8 cellular contexts compared by ENCODE assay signal in the genomic region with DNA sequence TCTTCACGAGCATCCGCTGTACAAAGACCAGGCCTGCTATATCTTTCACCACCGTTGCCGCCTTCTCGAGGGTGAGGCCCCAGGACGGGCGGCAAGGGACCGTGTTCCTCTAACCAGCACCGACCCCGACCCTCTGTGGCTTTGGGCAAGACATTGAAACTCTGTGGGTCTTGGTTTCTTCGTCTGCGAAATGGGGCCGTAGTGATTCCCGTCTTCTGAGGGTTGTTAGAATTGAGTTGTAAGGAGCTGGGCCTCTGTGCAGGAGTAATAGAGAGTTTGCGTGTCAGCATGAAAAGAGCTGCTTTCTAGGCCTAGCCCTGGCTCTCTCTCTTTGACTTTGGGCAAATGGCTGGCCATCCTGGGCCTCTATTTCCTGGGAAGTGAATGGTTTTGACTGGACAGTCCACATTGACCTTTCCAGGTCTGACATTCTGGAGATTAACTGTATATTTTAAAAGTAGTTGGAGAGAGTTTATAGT. TPM values are rescaled to one million over a fixed set of nuclear protein-coding genes. Genes with fewer than 3 reads are reported as not detected.
A peak's percentile ranks its signal among the peaks of the same experiment; 100 is the strongest.
DNase-seq lines count a peak whose midpoint lies in the region; ATAC-seq and TF ChIP-seq lines count a peak whose summit lies in the region.

No MANE protein-coding gene starts in this region.

- peak; percentile 4 for ATAC-seq in GM21737 (IDR thresholded peaks at IDR 0.05; ENCODE audit: unreplicated experiment)

- no peak for DNase-seq in BJ (ENCODE audit: low read depth)
- DNase-seq in SJCRH30: no peak
- DNase-seq in fibroblast of pulmonary artery (ENCODE audit: low read depth): no peak
- no peak for DNase-seq in kidney glomerular epithelial cell (lab: John Stamatoyannopoulos, UW)
- DNase-seq in NCI-H128 (lab: John Stamatoyannopoulos, UW; ENCODE audit: unreplicated experiment): no peak
- DNase-seq in activated CD8-positive, alpha-beta memory T cell treated with anti-CD3 and anti-CD28 coated beads, Interleukin-2, amount 50 U/mL, for 48 hours: no peak

- H3K27me3 ChIP-seq in BJ (ENCODE audit: control insufficient read depth, insufficient read depth, low read length): no peaks in the 10 kb centered on the region
- H3K27me3 ChIP-seq in SJCRH30: no peaks in the 10 kb centered on the region
- H3K27me3 ChIP-seq in rectal smooth muscle tissue (ENCODE audit: control insufficient read depth, insufficient read depth, low read length): no peaks in the 10 kb centered on the region

- peak overlapping the region; percentile 80 for H3K4me3 ChIP-seq in BJ (ENCODE audit: low read depth, low read length)
- peak overlapping the region; percentile 83 for H3K4me3 ChIP-seq in SJCRH30
- peak overlapping the region; percentile 97 for H3K4me3 ChIP-seq in fibroblast of pulmonary artery (replicated peaks; ENCODE audit: low read depth, low read length)
- peak overlapping the region; percentile 92 for H3K4me3 ChIP-seq in rectal smooth muscle tissue (ENCODE audit: low read length)

- CTCF ChIA-PET in BJ (lab: Yijun Ruan, JAX): interaction anchor here (0.6 to 1.0 kb wide), 3 partner anchors 46 to 322 kb away, joined by 3 read pairs; no protein-coding TSS in a partner anchor

- H3K36me3 ChIP-seq in BJ (ENCODE audit: control insufficient read depth, insufficient read depth, low read length): peaks cover 1% of the 10 kb centered on the region
- peaks cover 20% of the 10 kb centered on the region for H3K36me3 ChIP-seq in SJCRH30
- H3K36me3 ChIP-seq in rectal smooth muscle tissue (ENCODE audit: control insufficient read depth, insufficient read depth, low read length): peaks cover 6% of the 10 kb centered on the region

- POLR2A ChIA-PET in BJ (lab: Charles Lee): interaction anchor here (0.5 kb wide), 1 partner anchor 29 kb away, joined by 3 read pairs; no protein-coding TSS in a partner anchor

- H3K9ac ChIP-seq in rectal smooth muscle tissue (ENCODE audit: low read length): peak overlapping the region; percentile 71

- H3K4me1 ChIP-seq in SJCRH30 (peaks cover 3% of the 10 kb centered on the region), rectal smooth muscle tissue (ENCODE audit: control insufficient read depth, insufficient read depth, low read length) (peaks cover 9% of the 10 kb centered on the region)

- peak overlapping the region; percentile 65 for H3K27ac ChIP-seq in SJCRH30
- no peak overlapping the region for H3K27ac ChIP-seq in rectal smooth muscle tissue (ENCODE audit: low read depth, low read length)

- no peak for TF ChIP-seq CTCF in BJ (IDR thresholded peaks at IDR 0.05; ENCODE audit: insufficient read depth, low read depth, low read length)
- no peak for TF ChIP-seq CTCF in fibroblast of pulmonary artery (IDR thresholded peaks at IDR 0.05; ENCODE audit: low read length, missing control alignments)

- H3K9me3 ChIP-seq in SJCRH30 (replicated peaks): no peaks in the 10 kb centered on the region

RNA-seq across cellular contexts. Expression of gene MRPL37, which starts 0.6 kb away (rescaled TPM):
- 21.0 and 23.1 TPM in 2 replicates for polyA plus RNA-seq in BJ (2011; rRNA removed)
- polyA minus RNA-seq in BJ (2011; rRNA and poly(A)+ RNA removed): 13.9 and 14.5 TPM in 2 replicates
- total RNA-seq in SJCRH30 (2014; rRNA removed; shearing (Covaris generic)): 139 and 142 TPM in 2 replicates

RNA-seq across cellular contexts. Expression of gene CYB5RL, which starts 0.7 kb away (rescaled TPM):
- 3.2 and 4.0 TPM in 2 replicates for polyA plus RNA-seq in BJ (2011; rRNA removed)
- polyA minus RNA-seq in BJ (2011; rRNA and poly(A)+ RNA removed): 3.3 and 4.0 TPM in 2 replicates
- total RNA-seq in SJCRH30 (2014; rRNA removed; shearing (Covaris generic)): 6.4 and 7.0 TPM in 2 replicates

RNA-seq across cellular contexts. Expression of gene CDCP2, which starts 47.8 kb away (rescaled TPM):
- not detected in 2 replicates for polyA plus RNA-seq in BJ (2011; rRNA removed)
- not detected in 2 replicates for polyA minus RNA-seq in BJ (2011; rRNA and poly(A)+ RNA removed)
- not detected in 2 replicates for total RNA-seq in SJCRH30 (2014; rRNA removed; shearing (Covaris generic))
